9 cellular contexts compared by ENCODE assay signal in genomic region chr3:150384517-150385212, GRCh38. TPM values are rescaled to one million over a fixed set of nuclear protein-coding genes. Genes with fewer than 3 reads are reported as not detected.
DNase-seq lines count a peak whose midpoint lies in the region; ATAC-seq and TF ChIP-seq lines count a peak whose summit lies in the region.
"Had no signal": no experiment of that assay in that cellular context is flagged by ENCODE, and none has a peak within 500 bp of the region (broad histone marks: within the 10 kb centered on the region; RNA-seq: fewer than 3 reads in every experiment).

No MANE protein-coding gene starts in this region.

- DNase-seq in AG04450 (ENCODE audit: low read depth, low spot score) (no peak), SIG-M5 treated with dmso at 0.1 percent for 504 hours (lab: John Stamatoyannopoulos, UW; ENCODE audit: unreplicated experiment) (peak; percentile 82), ascending aorta (ENCODE audit: low spot score in 2 of 2) (peak; percentile 38 to 73), left lung (peak in 1 of 2 donors; percentile 65), substantia nigra (lab: John Stamatoyannopoulos, UW) (peak in 35 of 49 donors; percentile 1 to 65 (median 24)), SW 1271 (lab: John Stamatoyannopoulos, UW) (no peak)

- H3K4me1 ChIP-seq in ascending aorta, result no peaks in the 10 kb centered on the region
- H3K4me1 ChIP-seq in left lung, result peaks cover 0 to 7% of the 10 kb centered on the region in 2 donors

- CTCF ChIA-PET in AG04450 (lab: Charles Lee), result interaction anchor here (1.0 kb wide), 1 partner anchor 12 kb away, joined by 3 read pairs; no protein-coding TSS in a partner anchor

- TF ChIP-seq CTCF in AG04450 (IDR thresholded peaks at IDR 0.05; ENCODE audit: low read depth, low read length), result peak; percentile 22
- TF ChIP-seq CTCF in ascending aorta (IDR thresholded peaks at IDR 0.05), result no peak
- peak in 1 of 2 donors; percentile 53 for TF ChIP-seq CTCF in left lung (IDR thresholded peaks at IDR 0.05)

- no peak overlapping the region for H3K27ac ChIP-seq in AG04450 (ENCODE audit: low read depth, low read length)
- H3K27ac ChIP-seq in ascending aorta, result no peak overlapping the region
- H3K27ac ChIP-seq in left lung, result peak overlapping the region in 1 of 2 donors; percentile 14
- no peak overlapping the region for H3K27ac ChIP-seq in substantia nigra (ENCODE audit: low read depth, low read length, poor library complexity, severe bottlenecking)
- H3K27ac ChIP-seq: C4-2B had no signal

- intact Hi-C loops in ascending aorta (cut with DNase I), result no loop called here
- intact Hi-C loops in left lung (cut with DNase I), result no loop called here

- H3K4me3 ChIP-seq in AG04450 (ENCODE audit: low read depth, low read length) (no peak overlapping the region), ascending aorta (no peak overlapping the region), left lung (no peak overlapping the region)

- no peaks in the 10 kb centered on the region for H3K9me3 ChIP-seq in AG04450 (ENCODE audit: control insufficient read depth, insufficient read depth, low read length)
- H3K9me3 ChIP-seq in ascending aorta, result no peaks in the 10 kb centered on the region
- H3K9me3 ChIP-seq in left lung, result no peaks in the 10 kb centered on the region

- ATAC-seq in GM19035 (IDR thresholded peaks at IDR 0.05; ENCODE audit: unreplicated experiment) (peak; percentile 99), HG03097 (IDR thresholded peaks at IDR 0.05; ENCODE audit: low FRiP score, unreplicated experiment) (peak; percentile 98), left lung (peak; percentile 88)

- H3K36me3 ChIP-seq in ascending aorta, result no peaks in the 10 kb centered on the region
- H3K36me3 ChIP-seq in left lung, result no peaks in the 10 kb centered on the region

- no peaks in the 10 kb centered on the region for H3K27me3 ChIP-seq in AG04450 (ENCODE audit: control insufficient read depth, insufficient read depth, low read length)
- no peaks in the 10 kb centered on the region for H3K27me3 ChIP-seq in ascending aorta
- no peaks in the 10 kb centered on the region for H3K27me3 ChIP-seq in left lung

- POLR2A ChIA-PET in AG04450 (lab: Yijun Ruan, JAX), result interaction anchor here (0.6 kb wide), 1 partner anchor 156 kb away, joined by 3 read pairs; no protein-coding TSS in a partner anchor

RNA-seq across cellular contexts. Expression of gene TSC22D2, which starts 23.4 kb away (rescaled TPM):
- 28.4 and 29.3 TPM in 2 replicates for polyA plus RNA-seq in AG04450 (2011; rRNA removed)
- 62.4 and 71.9 TPM in 2 replicates for polyA minus RNA-seq in AG04450 (2011; rRNA and poly(A)+ RNA removed)
- total RNA-seq in ascending aorta (17.9 TPM), left lung (10 to 100 TPM; 25.9 to 46.6 TPM)

Comparison
In these comparisons a context has a peak if more than half of its experiments do, and no peak if none do; other contexts are left out.
1. DNase-seq: peak in SIG-M5 treated with dmso at 0.1 percent for 504 hours (single experiment), ascending aorta (2 of 2) and substantia nigra (35 of 49); none in AG04450 (single experiment) and SW 1271 (0 of 2).
2. Peak in every context shown above with its lines, with median percentiles within 50 percentile points of each other: ATAC-seq.